9 cellular contexts compared by ENCODE assay signal in genomic region chr9:107285292-107285691, GRCh38. TPM values are rescaled to one million over a fixed set of nuclear protein-coding genes. Genes with fewer than 3 reads are reported as not detected.
DNase-seq lines count a peak whose midpoint lies in the region; ATAC-seq, FAIRE-seq and TF ChIP-seq lines count a peak whose summit lies in the region.
"Had no signal": no experiment of that assay in that cellular context is flagged by ENCODE, and none has a peak within 500 bp of the region (broad histone marks: within the 10 kb centered on the region; RNA-seq: fewer than 3 reads in every experiment).

No MANE protein-coding gene starts in this region.

- ATAC-seq in heart left ventricle (no peak), GM12878 (no peak), lower lobe of right lung (no peak), upper lobe of right lung (no peak), GM21717 (IDR thresholded peaks at IDR 0.05; ENCODE audit: unreplicated experiment) (no peak)

- 13 to 15% (median 14%) methylated on average over 6 of the region's 6 CpGs for WGBS in heart left ventricle, 4 donors
- 7% methylated on average over 6 of the region's 6 CpGs for WGBS in GM12878 (ENCODE audit: insufficient coverage, insufficient replicate concordance, low lambda C conversion rate, missing lambda C conversion rate)

- H3K4me3 ChIP-seq in heart left ventricle (peak overlapping the region in 11 of 12 donors; percentile 72 to 99 (median 87)), GM12878 (peak overlapping the region; percentile 82), lower lobe of right lung (peak overlapping the region; percentile 95), upper lobe of right lung (peak overlapping the region; percentile 84)

- FAIRE-seq in GM12878 (lab: Jason Lieb, UNC) (no peak), GM12891 (lab: Jason Lieb, UNC) (no peak)
- FAIRE-seq: G401.6 had no signal

- H4K20me1 ChIP-seq in GM12878 (ENCODE audit: control insufficient read depth, insufficient read depth), result no peaks in the 10 kb centered on the region; the same call in 1 of the 2 replicates

- peak overlapping the region in 5 of 12 donors; percentile 9 to 100 (median 99) for H3K27ac ChIP-seq in heart left ventricle
- peak overlapping the region; percentile 92; the same call in 1 of the 2 replicates for H3K27ac ChIP-seq in GM12878 (ENCODE audit: control insufficient read depth, insufficient read depth)
- peak overlapping the region; percentile 12 for H3K27ac ChIP-seq in lower lobe of right lung
- peak overlapping the region; percentile 98 for H3K27ac ChIP-seq in upper lobe of right lung

- H3K36me3 ChIP-seq in heart left ventricle (no peaks in the 10 kb centered on the region), GM12878 (ENCODE audit: control insufficient read depth in 2 of 2, insufficient read depth in 2 of 2, low read length in 1 of 2) (no peaks in the 10 kb centered on the region; a peak in 1 of 4 replicates), lower lobe of right lung (no peaks in the 10 kb centered on the region), upper lobe of right lung (no peaks in the 10 kb centered on the region)

- no peak overlapping the region for H2AFZ ChIP-seq in GM12878 (ENCODE audit: control insufficient read depth, low read depth, low read length)

- H3K4me1 ChIP-seq in heart left ventricle, result peaks cover 0 to 62% (median 37%) of the 10 kb centered on the region in 12 donors
- H3K4me1 ChIP-seq in GM12878 (ENCODE audit: control insufficient read depth, insufficient read depth, low read length), result peaks cover 8% of the 10 kb centered on the region; the same call in 1 of the 2 replicates
- H3K4me1 ChIP-seq in lower lobe of right lung, result peaks cover 56% of the 10 kb centered on the region
- H3K4me1 ChIP-seq in upper lobe of right lung, result peaks cover 43% of the 10 kb centered on the region

- no peak for TF ChIP-seq RAD21 in GM12878 (IDR thresholded peaks at IDR 0.05; ENCODE audit: insufficient read depth, low read depth, low read length)

- TF ChIP-seq CTCF in heart left ventricle (IDR thresholded peaks at IDR 0.05) (no peak), GM12878 (IDR thresholded peaks at IDR 0.05 in 2 of 3, conservative IDR thresholded peaks at IDR 0.05 in 1 of 3; ENCODE audit: control insufficient read depth in 2 of 3, extremely low read depth in 1 of 3, insufficient read depth in 1 of 3, low read depth in 3 of 3, low read length in 3 of 3) (no peak), lower lobe of right lung (IDR thresholded peaks at IDR 0.05) (no peak), upper lobe of right lung (IDR thresholded peaks at IDR 0.05) (no peak)

- TF ChIP-seq POLR2A in heart left ventricle (IDR thresholded peaks at IDR 0.05) (no peak), GM12878 (IDR thresholded peaks at IDR 0.05; ENCODE audit: low read depth, low read length) (no peak), GM12891 (IDR thresholded peaks at IDR 0.05; ENCODE audit: low read depth, low read length) (no peak)

- in situ Hi-C loops in GM12878 (cut with MboI), result no loop called here

- DNase-seq in heart left ventricle, result no peak
- no peak for DNase-seq in cardiac septum (ENCODE audit: low spot score)
- DNase-seq in GM12878 (ENCODE audit: low read depth, low spot score), result no peak
- DNase-seq in lower lobe of right lung, result no peak
- no peak for DNase-seq in upper lobe of right lung
- no peak for DNase-seq in GM12891 (ENCODE audit: insufficient read length, low spot score)
- no peak for DNase-seq in GM19238 (ENCODE audit: insufficient read length, low spot score)

- no peaks in the 10 kb centered on the region for H3K27me3 ChIP-seq in heart left ventricle
- no peaks in the 10 kb centered on the region for H3K27me3 ChIP-seq in GM12878 (replicated peaks in 1 of 2; ENCODE audit: control insufficient read depth in 2 of 2, insufficient read depth in 2 of 2, low read length in 1 of 2)
- no peaks in the 10 kb centered on the region for H3K27me3 ChIP-seq in lower lobe of right lung (ENCODE audit: low read depth)
- no peaks in the 10 kb centered on the region for H3K27me3 ChIP-seq in upper lobe of right lung

- H3K9ac ChIP-seq in GM12878 (ENCODE audit: control insufficient read depth, insufficient read depth, low read length), result peak overlapping the region; percentile 94; the same call in 1 of the 2 replicates

- RAD21 ChIA-PET in GM12878 (lab: Charles Lee; ENCODE audit: unreplicated experiment), result interaction anchor here (0.6 to 5.9 kb wide), 10 partner anchors 11 to 127 kb away, joined by 3 to 84 read pairs (median 4); no protein-coding TSS in a partner anchor

- TF ChIP-seq EP300 in GM12878 (IDR thresholded peaks at IDR 0.05; ENCODE audit: borderline replicate concordance in 1 of 2, control insufficient read depth in 1 of 2, low read depth in 2 of 2, low read length in 2 of 2), result no peak

- SMC1A ChIA-PET in GM12878 (lab: Charles Lee; ENCODE audit: uncharacterized antibody, unreplicated experiment), result interaction anchor here (0.8 to 8.7 kb wide), 15 partner anchors 9 to 72 kb away, joined by 3 to 104 read pairs (median 5); no protein-coding TSS in a partner anchor

- H3K9me3 ChIP-seq in heart left ventricle (no peaks in the 10 kb centered on the region), GM12878 (replicated peaks; ENCODE audit: control insufficient read depth, insufficient read depth, low read length) (no peaks in the 10 kb centered on the region), lower lobe of right lung (no peaks in the 10 kb centered on the region), upper lobe of right lung (no peaks in the 10 kb centered on the region)

- H3K4me2 ChIP-seq in GM12878 (ENCODE audit: control insufficient read depth, insufficient read depth), result peak overlapping the region; percentile 94

- BruUV-seq in GM12878 (replicated peaks; lab: Mats Ljungman, UMichigan), result no TSS peak

- intact Hi-C loops in heart left ventricle (cut with DNase I) (loop anchor here in 1 of 10 donors (10.0 kb wide), 1 partner anchor 50 kb away; no protein-coding TSS in a partner anchor), cardiac septum (cut with DNase I) (loop anchor here (5.0 kb wide), 1 partner anchor 52 kb away; no protein-coding TSS in a partner anchor), GM12878 (cut with micrococcal nuclease; ENCODE audit: unreplicated experiment) (loop anchor here (2.0 to 10.0 kb wide), 3 partner anchors 40 to 250 kb away; no protein-coding TSS in a partner anchor), lower lobe of right lung (cut with DNase I) (no loop called here), upper lobe of right lung (cut with DNase I) (no loop called here)

- CTCF ChIA-PET in GM12878 (lab: Yijun Ruan, JAX), result interaction anchor here (1.1 to 4.0 kb wide), 5 partner anchors 11 to 127 kb away, joined by 3 to 25 read pairs (median 6); no protein-coding TSS in a partner anchor

- H3K79me2 ChIP-seq in GM12878 (ENCODE audit: control insufficient read depth, insufficient read depth, low read length), result peaks cover 72% of the 10 kb centered on the region

- POLR2A ChIA-PET in GM12878 (lab: Charles Lee), result interaction anchor here (0.7 to 3.5 kb wide), 5 partner anchors 10 to 466 kb away, joined by 3 to 11 read pairs (median 4); no protein-coding TSS in a partner anchor

TF ChIP-seq in GM12878, 131 proteins besides CTCF, POLR2A, EP300 and RAD21:
- no peak for TF ChIP-seq SMARCA5 (IDR thresholded peaks at IDR 0.05)
- TF ChIP-seq RUNX3 (IDR thresholded peaks at IDR 0.05; ENCODE audit: low read length), result peak; percentile 25; the same call in 1 of the 2 replicates

TF ChIP-seq in GM12891, 5 proteins besides CTCF, POLR2A, EP300 and RAD21:
- TF ChIP-seq POU2F2 (IDR thresholded peaks at IDR 0.05; ENCODE audit: low read depth, low read length), result no peak
- TF ChIP-seq TAF1 (IDR thresholded peaks at IDR 0.05; ENCODE audit: low read depth, low read length), result no peak
- no peak for TF ChIP-seq POLR2AphosphoS5 (IDR thresholded peaks at IDR 0.05; ENCODE audit: low read depth, low read length)
- TF ChIP-seq PAX5 (IDR thresholded peaks at IDR 0.05; ENCODE audit: insufficient read depth, low read length, severe bottlenecking), result no peak
- TF ChIP-seq SPI1 (IDR thresholded peaks at IDR 0.05; ENCODE audit: low read depth, low read length), result no peak

RNA-seq across cellular contexts. Expression of gene RAD23B, which starts 2.2 kb away (rescaled TPM):
- total RNA-seq in heart left ventricle, result 100 to 1,000 TPM in 6 of 9 donors, 10 to 100 TPM in 3; 84.4 to 144 (median 105) TPM
- polyA plus RNA-seq in heart left ventricle, result 100 to 1,000 TPM in 1 of 2 donors, 10 to 100 TPM in 1; 39.8 to 111 TPM
- total RNA-seq in cardiac septum, result 103 TPM
- total RNA-seq in GM12878 (2013; cell fraction: nucleolus; rRNA removed), result 48.5 and 52.7 TPM in 2 replicates
- total RNA-seq in GM12878 (2014; rRNA removed), result 36.1 and 37.4 TPM in 2 replicates
- 98.9 and 101 TPM in 2 replicates for total RNA-seq in GM12878 (2014; rRNA removed; fragmentation: Illumina TruSeq; extraction: Trizol)
- total RNA-seq in GM12878 (2021), result 108 and 116 TPM in 2 replicates
- polyA plus RNA-seq in GM12878 (2011; ENCODE audit: low read depth), result 38.4 TPM
- 241 and 256 TPM in 2 replicates for polyA plus RNA-seq in GM12878 (2011; rRNA removed)
- 195 and 228 TPM in 2 replicates for polyA plus RNA-seq in GM12878 (2011; cell fraction: cytosol; rRNA removed)
- 62.2 and 64.1 TPM in 2 replicates for polyA plus RNA-seq in GM12878 (2011; cell fraction: nucleus; rRNA removed)
- 58.1 and 60.0 TPM in 2 replicates for polyA plus RNA-seq in GM12878 (2012)
- 143 and 150 TPM in 2 replicates for polyA plus RNA-seq in GM12878 (2014; fragmentation: Illumina TruSeq; extraction: Trizol)
- polyA plus RNA-seq in GM12878 (2014; fragmentation: Nextera tagmentation; extraction: Ambion mirVana), result 10 to 100 TPM; 24.1 to 26.4 TPM
- 73.1 and 73.5 TPM in 2 replicates for polyA plus RNA-seq in GM12878 (2014; rRNA removed)
- 10 to 100 TPM; 10.3 to 10.5 TPM for polyA plus RNA-seq in GM12878 (2016; fragmentation: Nextera tagmentation; extraction: Ambion mirVana)
- polyA minus RNA-seq in GM12878 (2011; rRNA and poly(A)+ RNA removed), result 209 and 261 TPM in 2 replicates
- polyA minus RNA-seq in GM12878 (2011; cell fraction: cytosol; rRNA and poly(A)+ RNA removed), result 141 and 153 TPM in 2 replicates
- 34.8 and 64.1 TPM in 2 replicates for polyA minus RNA-seq in GM12878 (2011; cell fraction: nucleus; rRNA and poly(A)+ RNA removed)
- 95.4 TPM for total RNA-seq in lower lobe of right lung
- total RNA-seq in upper lobe of right lung, result 98.0 TPM
- 48.3 TPM for polyA plus RNA-seq in GM12891 (2012; ENCODE audit: low read depth, missing spikeins)

Comparison
In these comparisons a context has a peak if more than half of its experiments do, and no peak if none do; other contexts are left out.
1. intact Hi-C loops: an anchor here in cardiac septum (5.0 kb wide) and GM12878 (2.0 to 10.0 kb wide); none called in lower lobe of right lung and upper lobe of right lung.